16 cellular contexts compared by ENCODE assay signal in genomic region chr17:61313515-61314326, GRCh38.
A peak's percentile ranks its signal among the peaks of the same experiment; 100 is the strongest.
DNase-seq lines count a peak whose midpoint lies in the region; ATAC-seq and TF ChIP-seq lines count a peak whose summit lies in the region.
"Had no signal": no experiment of that assay in that cellular context is flagged by ENCODE, and none has a peak within 500 bp of the region (broad histone marks: within the 10 kb centered on the region; RNA-seq: fewer than 3 reads in every experiment).

No MANE protein-coding gene starts in this region.

- no peaks in the 10 kb centered on the region for H3K4me1 Mint-ChIP-seq in natural killer cell
- H3K4me1 Mint-ChIP-seq in activated CD8-positive, alpha-beta memory T cell treated with anti-CD3 and anti-CD28 coated beads, Interleukin-2, amount 10 ng/mL, durations not matched to agents 7 days and 5 days = no peaks in the 10 kb centered on the region
- H3K4me1 Mint-ChIP-seq: activated CD4-positive, alpha-beta T cell treated with anti-CD3 and anti-CD28 coated beads for 36 hours; activated naive CD8-positive, alpha-beta T cell treated with anti-CD3 and anti-CD28 coated beads, Interleukin-2, amount 10 ng/mL, durations not matched to agents 7 days and 5 days; naive B cell had no signal

- H3K4me1 ChIP-seq in adipocyte (ENCODE audit: control insufficient read depth, insufficient read depth, low read length) = peaks cover 46% of the 10 kb centered on the region
- peaks cover 17 to 25% of the 10 kb centered on the region in 2 donors for H3K4me1 ChIP-seq in thoracic aorta (ENCODE audit: control insufficient read depth in 1 of 2, low read depth in 2 of 2)

- intact Hi-C loops in Right ventricle myocardium superior (cut with DNase I) = no loop called here
- intact Hi-C loops in natural killer cell (cut with micrococcal nuclease) = no loop called here
- intact Hi-C loops in lower leg skin (cut with DNase I; ENCODE audit: low total_unique reads) = no loop called here

- H3K9me3 ChIP-seq in adipocyte (ENCODE audit: control insufficient read depth, low read length) = no peaks in the 10 kb centered on the region
- H3K9me3 ChIP-seq in thoracic aorta = no peaks in the 10 kb centered on the region

- H3K36me3 Mint-ChIP-seq in natural killer cell = no peaks in the 10 kb centered on the region
- H3K36me3 Mint-ChIP-seq in activated CD8-positive, alpha-beta memory T cell treated with anti-CD3 and anti-CD28 coated beads, Interleukin-2, amount 10 ng/mL, durations not matched to agents 7 days and 5 days = no peaks in the 10 kb centered on the region
- H3K36me3 Mint-ChIP-seq: activated naive CD8-positive, alpha-beta T cell treated with anti-CD3 and anti-CD28 coated beads, Interleukin-2, amount 10 ng/mL, durations not matched to agents 7 days and 5 days; naive B cell had no signal

- DNase-seq in adipocyte (ENCODE audit: low read depth) = no peak
- DNase-seq in Right ventricle myocardium superior = peak; percentile 75
- peak; percentile 31 for DNase-seq in midbrain (lab: John Stamatoyannopoulos, UW)
- no peak for DNase-seq in thoracic aorta (ENCODE audit: low spot score)
- no peak for DNase-seq in natural killer cell
- DNase-seq in activated CD8-positive, alpha-beta memory T cell treated with anti-CD3 and anti-CD28 coated beads, Interleukin-2, amount 10 ng/mL, durations not matched to agents 7 days and 5 days = no peak
- DNase-seq in lower leg skin (ENCODE audit: low spot score in 2 of 2) = no peak
- no peak for DNase-seq in activated effector memory CD4-positive, alpha-beta T cell treated with Interleukin-2 at 50 U/mL for 16 hours
- DNase-seq: activated CD4-positive, alpha-beta T cell treated with anti-CD3 and anti-CD28 coated beads for 36 hours; activated naive CD8-positive, alpha-beta T cell treated with anti-CD3 and anti-CD28 coated beads, Interleukin-2, amount 10 ng/mL, durations not matched to agents 7 days and 5 days; cortex of kidney; naive B cell; NCI-H187 treated with DMSO at 0.1 percent for 48 hours; NCI-H748 treated with DMSO at 0.1 percent for 48 hours; stimulated activated naive CD4-positive, alpha-beta T cell had no signal

- H3K27me3 Mint-ChIP-seq in natural killer cell (ENCODE audit: low read depth in 2 of 2) = no peaks in the 10 kb centered on the region
- H3K27me3 Mint-ChIP-seq in activated CD8-positive, alpha-beta memory T cell treated with anti-CD3 and anti-CD28 coated beads, Interleukin-2, amount 10 ng/mL, durations not matched to agents 7 days and 5 days = no peaks in the 10 kb centered on the region
- H3K27me3 Mint-ChIP-seq: activated CD4-positive, alpha-beta T cell treated with anti-CD3 and anti-CD28 coated beads for 36 hours; activated naive CD8-positive, alpha-beta T cell treated with anti-CD3 and anti-CD28 coated beads, Interleukin-2, amount 10 ng/mL, durations not matched to agents 7 days and 5 days; naive B cell had no signal

- no peak for TF ChIP-seq POLR2A in lower leg skin (IDR thresholded peaks at IDR 0.05)

- CTCF ChIA-PET in activated CD8-positive, alpha-beta memory T cell treated with anti-CD3 and anti-CD28 coated beads, Interleukin-2, amount 10 ng/mL, durations not matched to agents 7 days and 5 days (lab: Charles Lee) = interaction anchor here (0.9 kb wide), 1 partner anchor 105 kb away, joined by 3 read pairs; no protein-coding TSS in a partner anchor

- H3K4me3 ChIP-seq in adipocyte (ENCODE audit: low read length) (peak overlapping the region; percentile 31), thoracic aorta (no peak overlapping the region), lower leg skin (ENCODE audit: low read depth, poor library complexity, severe bottlenecking) (no peak overlapping the region)

- H3K4me3 Mint-ChIP-seq in natural killer cell = no peak overlapping the region
- no peak overlapping the region for H3K4me3 Mint-ChIP-seq in activated CD8-positive, alpha-beta memory T cell treated with anti-CD3 and anti-CD28 coated beads, Interleukin-2, amount 10 ng/mL, durations not matched to agents 7 days and 5 days
- H3K4me3 Mint-ChIP-seq: activated CD4-positive, alpha-beta T cell treated with anti-CD3 and anti-CD28 coated beads for 36 hours; activated naive CD8-positive, alpha-beta T cell treated with anti-CD3 and anti-CD28 coated beads, Interleukin-2, amount 10 ng/mL, durations not matched to agents 7 days and 5 days; naive B cell; T-helper 1 cell treated with Interleukin-12 subunit alpha and Interleukin-12 subunit beta and Interleukin-4 antibody, amounts not matched to agents 30 μg/mL and 1 μg/mL, for 36 hours had no signal

- H3K36me3 ChIP-seq in adipocyte (ENCODE audit: control insufficient read depth, insufficient read depth, low read length, severe bottlenecking) = no peaks in the 10 kb centered on the region
- H3K36me3 ChIP-seq in thoracic aorta = no peaks in the 10 kb centered on the region

- no peak overlapping the region for H3K27ac Mint-ChIP-seq in natural killer cell
- no peak overlapping the region for H3K27ac Mint-ChIP-seq in activated CD8-positive, alpha-beta memory T cell treated with anti-CD3 and anti-CD28 coated beads, Interleukin-2, amount 10 ng/mL, durations not matched to agents 7 days and 5 days
- H3K27ac Mint-ChIP-seq: activated CD4-positive, alpha-beta T cell treated with anti-CD3 and anti-CD28 coated beads for 36 hours; activated naive CD8-positive, alpha-beta T cell treated with anti-CD3 and anti-CD28 coated beads, Interleukin-2, amount 10 ng/mL, durations not matched to agents 7 days and 5 days; naive B cell; T-helper 1 cell treated with Interleukin-12 subunit alpha and Interleukin-12 subunit beta and Interleukin-4 antibody, amounts not matched to agents 30 μg/mL and 1 μg/mL, for 36 hours had no signal

- no peak for TF ChIP-seq CTCF in thoracic aorta (IDR thresholded peaks at IDR 0.05)
- no peak for TF ChIP-seq CTCF in natural killer cell (IDR thresholded peaks at IDR 0.05)
- no peak for TF ChIP-seq CTCF in lower leg skin (IDR thresholded peaks at IDR 0.05)

- H3K9ac ChIP-seq in adipocyte (ENCODE audit: low read length) = peak overlapping the region; percentile 46

- H3K27ac ChIP-seq in thoracic aorta = peak overlapping the region; percentile 76 to 85

- no peaks in the 10 kb centered on the region for H3K27me3 ChIP-seq in adipocyte (replicated peaks; ENCODE audit: control insufficient read depth, insufficient read depth, low read length)
- no peaks in the 10 kb centered on the region for H3K27me3 ChIP-seq in thoracic aorta (replicated peaks; ENCODE audit: insufficient read depth)

- ATAC-seq in Right ventricle myocardium superior (ENCODE audit: poor library complexity) = peak; percentile 84
- ATAC-seq in thoracic aorta (ENCODE audit: insufficient number of reproducible peaks, low FRiP score, low read depth) = no peak
- no peak for ATAC-seq in natural killer cell
- ATAC-seq in activated CD8-positive, alpha-beta memory T cell treated with anti-CD3 and anti-CD28 coated beads, Interleukin-2, amount 10 ng/mL, durations not matched to agents 7 days and 5 days = no peak
- ATAC-seq: activated CD4-positive, alpha-beta T cell treated with anti-CD3 and anti-CD28 coated beads for 36 hours had no signal

- H3K9me3 Mint-ChIP-seq in natural killer cell = no peaks in the 10 kb centered on the region
- no peaks in the 10 kb centered on the region for H3K9me3 Mint-ChIP-seq in activated CD8-positive, alpha-beta memory T cell treated with anti-CD3 and anti-CD28 coated beads, Interleukin-2, amount 10 ng/mL, durations not matched to agents 7 days and 5 days (ENCODE audit: low read depth)
- H3K9me3 Mint-ChIP-seq: activated naive CD8-positive, alpha-beta T cell treated with anti-CD3 and anti-CD28 coated beads, Interleukin-2, amount 10 ng/mL, durations not matched to agents 7 days and 5 days; naive B cell; T-helper 1 cell treated with Interleukin-12 subunit alpha and Interleukin-12 subunit beta and Interleukin-4 antibody, amounts not matched to agents 30 μg/mL and 1 μg/mL, for 36 hours had no signal

- WGBS in lower leg skin, 2 donors = 60 to 64% methylated on average over 20 of the region's 20 CpGs

Comparison
In these comparisons a context has a peak if more than half of its experiments do, and no peak if none do; other contexts are left out.
1. DNase-seq: peak in Right ventricle myocardium superior (single experiment) and midbrain (single experiment); none in adipocyte (single experiment), thoracic aorta (single experiment), natural killer cell (single experiment), activated CD8-positive, alpha-beta memory T cell treated with anti-CD3 and anti-CD28 coated beads, Interleukin-2, amount 10 ng/mL, durations not matched to agents 7 days and 5 days (single experiment), lower leg skin (0 of 2) and activated effector memory CD4-positive, alpha-beta T cell treated with Interleukin-2 at 50 U/mL for 16 hours (single experiment).